ENCODE assay signal across 14 cellular contexts in the genomic region with DNA sequence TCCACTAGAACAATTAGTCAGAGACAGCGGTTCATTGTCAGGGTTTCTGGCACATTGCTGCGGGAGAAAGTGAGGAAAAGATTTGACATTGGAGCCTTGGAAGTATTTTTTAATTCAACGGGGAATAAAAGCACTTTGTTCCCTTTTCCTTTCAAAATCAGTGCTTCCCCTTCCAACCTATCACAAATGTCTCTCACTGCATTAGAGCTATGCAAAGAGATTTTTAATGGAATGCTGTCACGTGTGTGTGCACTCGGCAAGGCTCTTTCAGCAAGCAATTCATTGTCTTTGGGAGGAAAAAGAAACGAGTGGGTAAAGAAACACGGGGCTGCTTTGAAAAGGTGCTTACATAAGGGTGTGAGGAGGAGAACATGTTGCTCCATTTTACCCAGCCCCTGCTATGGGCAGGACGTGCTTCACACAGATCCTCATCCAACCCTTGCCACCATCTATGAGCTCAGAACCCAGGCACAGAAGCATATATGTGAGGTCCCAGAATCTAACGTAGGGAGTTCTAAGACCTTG.
DNase-seq lines count a peak whose midpoint lies in the region; ATAC-seq, FAIRE-seq and TF ChIP-seq lines count a peak whose summit lies in the region.
"Had no signal": no experiment of that assay in that cellular context is flagged by ENCODE, and none has a peak within 500 bp of the region (broad histone marks: within the 10 kb centered on the region; RNA-seq: fewer than 3 reads in every experiment).

No MANE protein-coding gene starts in this region.

- peaks cover 0 to 9% (median 8%) of the 10 kb centered on the region in 3 donors for H3K27me3 Mint-ChIP-seq in naive B cell
- H3K27me3 Mint-ChIP-seq: activated CD4-positive, alpha-beta memory T cell treated with anti-CD3 and anti-CD28 coated beads for 36 hours had no signal

- H3K4me3 Mint-ChIP-seq in naive B cell, result peak overlapping the region in 1 of 8 donors; percentile 26
- H3K4me3 Mint-ChIP-seq: activated CD4-positive, alpha-beta memory T cell treated with anti-CD3 and anti-CD28 coated beads for 36 hours; nephron progenitor cell had no signal

- H4K20me1 ChIP-seq in OCI-LY3 (ENCODE audit: insufficient read depth, low read length), result peaks cover 32% of the 10 kb centered on the region

- H2AFZ ChIP-seq in OCI-LY3 (ENCODE audit: low read depth, low read length), result no peak overlapping the region

- no peaks in the 10 kb centered on the region for H3K79me2 ChIP-seq in OCI-LY3 (ENCODE audit: low read length)

- 0 out of 2 replicates have a peak overlapping the region, but pooled peaks have one; percentile 35 for H3K4me2 ChIP-seq in OCI-LY3 (ENCODE audit: low read length)

- 59 to 61% methylated on average over 8 to 9 of the region's 9 CpGs for WGBS in upper lobe of left lung, 2 donors

- peak overlapping the region in 5 of 6 donors; percentile 24 to 87 (median 68) for H3K27ac Mint-ChIP-seq in naive B cell
- H3K27ac Mint-ChIP-seq: activated CD4-positive, alpha-beta memory T cell treated with anti-CD3 and anti-CD28 coated beads for 36 hours had no signal

- H3K36me3 Mint-ChIP-seq in naive B cell, result peaks cover 0 to 3% of the 10 kb centered on the region in 2 donors
- H3K36me3 Mint-ChIP-seq: activated CD4-positive, alpha-beta memory T cell treated with anti-CD3 and anti-CD28 coated beads for 36 hours had no signal

- H3K4me1 ChIP-seq in OCI-LY3 (ENCODE audit: low read length) (peaks cover 11% of the 10 kb centered on the region), upper lobe of left lung (peaks cover 44 to 53% (median 50%) of the 10 kb centered on the region in 4 donors)
- H3K4me1 ChIP-seq: foreskin keratinocyte had no signal

- peaks cover 92% of the 10 kb centered on the region for H3K27me3 ChIP-seq in OCI-LY3 (ENCODE audit: low read depth, low read length)
- no peaks in the 10 kb centered on the region for H3K27me3 ChIP-seq in dorsolateral prefrontal cortex
- H3K27me3 ChIP-seq in upper lobe of left lung, result no peaks in the 10 kb centered on the region
- H3K27me3 ChIP-seq: BE2C, Peyer's patch had no signal

- H3K36me3 ChIP-seq in OCI-LY3 (replicated peaks; ENCODE audit: low read depth, low read length), result no peaks in the 10 kb centered on the region
- no peaks in the 10 kb centered on the region for H3K36me3 ChIP-seq in upper lobe of left lung
- H3K36me3 ChIP-seq: BE2C, Peyer's patch had no signal

- TF ChIP-seq POLR2A in upper lobe of left lung (IDR thresholded peaks at IDR 0.05), result no peak

- H3K9me3 ChIP-seq in OCI-LY3 (ENCODE audit: insufficient read depth, low read length) (no peaks in the 10 kb centered on the region), upper lobe of left lung (no peaks in the 10 kb centered on the region)
- H3K9me3 ChIP-seq: BE2C, Peyer's patch had no signal

- no peak for FAIRE-seq in frontal cortex (lab: Jason Lieb, UNC)

- TF ChIP-seq EP300 in upper lobe of left lung (IDR thresholded peaks at IDR 0.05), result no peak

- no peak overlapping the region for H3K4me3 ChIP-seq in OCI-LY3 (ENCODE audit: low read length)
- H3K4me3 ChIP-seq in dorsolateral prefrontal cortex, result peak overlapping the region in 49 of 59 donors; percentile 1 to 61 (median 38)
- H3K4me3 ChIP-seq in upper lobe of left lung, result no peak overlapping the region
- H3K4me3 ChIP-seq: Peyer's patch had no signal

- H3K27ac ChIP-seq in OCI-LY3 (ENCODE audit: low read length) (no peak overlapping the region), dorsolateral prefrontal cortex (peak overlapping the region in 58 of 59 donors; percentile 70 to 99 (median 92)), upper lobe of left lung (peak overlapping the region; percentile 64 to 81 (median 73))
- H3K27ac ChIP-seq: foreskin keratinocyte had no signal

- TF ChIP-seq CTCF in OCI-LY3 (IDR thresholded peaks at IDR 0.05; ENCODE audit: low read depth, low read length) (no peak), dorsolateral prefrontal cortex (IDR thresholded peaks at IDR 0.05 in 54 of 56, conservative IDR thresholded peaks at IDR 0.05 in 2 of 56; ENCODE audit: low read depth in 1 of 56, partially characterized antibody in 56 of 56) (peak in 1 of 56 donors; percentile 15), upper lobe of left lung (IDR thresholded peaks at IDR 0.05) (no peak)

- ATAC-seq in naive B cell (ENCODE audit: low read depth in 2 of 2) (no peak), upper lobe of left lung (ENCODE audit: low FRiP score in 2 of 2) (no peak)
- ATAC-seq: foreskin keratinocyte had no signal

- H3K9ac ChIP-seq in OCI-LY3 (ENCODE audit: low read length), result no peak overlapping the region

- H3K9me3 Mint-ChIP-seq in naive B cell, result peaks cover 0 to 11% (median 3%) of the 10 kb centered on the region in 7 donors
- H3K9me3 Mint-ChIP-seq: activated CD4-positive, alpha-beta memory T cell treated with anti-CD3 and anti-CD28 coated beads for 36 hours; nephron progenitor cell had no signal

- peaks cover 71 to 86% (median 77%) of the 10 kb centered on the region in 3 donors for H3K4me1 Mint-ChIP-seq in naive B cell

- intact Hi-C loops in dorsolateral prefrontal cortex (cut with DNase I), result loop anchor here (2.0 to 10.0 kb wide), 7 partner anchors 31 to 549 kb away; partner anchors contain the start of gene RYBP (in 2 of the 2)

- DNase-seq in dorsolateral prefrontal cortex (peak in 2 of 10 donors; percentile 37 to 46), naive B cell (no peak), upper lobe of left lung (no peak), frontal cortex (ENCODE audit: low spot score in 2 of 2) (no peak), T-helper 2 cell (no peak)
- no peak for DNase-seq in activated effector memory CD4-positive, alpha-beta T cell treated with anti-CD3 and anti-CD28 coated beads, Interleukin-2, amount 50 U/mL, for 16 hours
- DNase-seq: activated CD4-positive, alpha-beta memory T cell treated with anti-CD3 and anti-CD28 coated beads for 36 hours; activated T-cell treated with anti-CD3 and anti-CD28 coated beads, Interleukin-2, amount 50 U/mL, for 48 hours; DMS79 treated with DMSO at 0.1 percent for 48 hours; foreskin keratinocyte had no signal

Comparison
In these comparisons a context has a peak if more than half of its experiments do, and no peak if none do; other contexts are left out.
1. H3K4me3 ChIP-seq: peak in dorsolateral prefrontal cortex (49 of 59); none in OCI-LY3 (single experiment) and upper lobe of left lung (0 of 4).